16 cellular contexts compared by ENCODE assay signal in genomic region chr4:74032064-74032463, GRCh38. TPM values are rescaled to one million over a fixed set of nuclear protein-coding genes. Genes with fewer than 3 reads are reported as not detected.
DNase-seq lines count a peak whose midpoint lies in the region; ATAC-seq lines count a peak whose summit lies in the region.
"Had no signal": no experiment of that assay in that cellular context is flagged by ENCODE, and none has a peak within 500 bp of the region (broad histone marks: within the 10 kb centered on the region; RNA-seq: fewer than 3 reads in every experiment).

No MANE protein-coding gene starts in this region.

- in situ Hi-C loops in SK-MEL-5 (cut with HindIII; ENCODE audit: low pct_unique_long_range_greater_than_20kb, low sequenced_read_pairs): no loop called here

- no peak overlapping the region for H4K8ac ChIP-seq in neuronal stem cell (ENCODE audit: low read depth, low read length)

- no peak overlapping the region for H3K9ac ChIP-seq in neuronal stem cell (ENCODE audit: low read depth, low read length, poor library complexity)

- no peak overlapping the region for H3K14ac ChIP-seq in neuronal stem cell (ENCODE audit: low read length)

- no peaks in the 10 kb centered on the region for H3K9me3 ChIP-seq in neuronal stem cell (replicated peaks in 1 of 2; ENCODE audit: control insufficient read depth in 2 of 2, insufficient read depth in 1 of 2, low read depth in 1 of 2, low read length in 2 of 2)

- DNase-seq in AG08395 (ENCODE audit: low spot score) (peak; percentile 7), HCEC 1CT (peak; percentile 27), SK-MEL-5 (ENCODE audit: low read depth, low spot score) (peak; percentile 37), iris pigment epithelial cell (ENCODE audit: low read depth) (peak; percentile 14), neuronal stem cell (ENCODE audit: low spot score) (no peak), NCI-H128 (lab: John Stamatoyannopoulos, UW; ENCODE audit: unreplicated experiment) (no peak)
- DNase-seq: activated CD4-positive, alpha-beta T cell treated with anti-CD3 and anti-CD28 coated beads, Interleukin-2, amount 50 U/mL, for 1 hour; activated naive CD4-positive, alpha-beta T cell treated with anti-CD3 and anti-CD28 coated beads, Interleukin-2, amount 50 U/mL, for 16 hours; activated T-cell treated with anti-CD3 and anti-CD28 coated beads for 4 hours; NCI-H2107; SIG-M5; T-helper 9 cell had no signal

- peaks cover under 1% of the 10 kb centered on the region in 2 donors for H3K4me1 ChIP-seq in neuronal stem cell (ENCODE audit: control insufficient read depth in 2 of 2, insufficient read depth in 1 of 2, low read depth in 1 of 2, low read length in 2 of 2)

- no peaks in the 10 kb centered on the region for H3K36me3 ChIP-seq in neuronal stem cell (replicated peaks in 1 of 2; ENCODE audit: control insufficient read depth in 2 of 2, insufficient read depth in 2 of 2, low read length in 2 of 2)

- no peaks in the 10 kb centered on the region for H3K79me1 ChIP-seq in neuronal stem cell (ENCODE audit: low read depth, low read length)

- H4K91ac ChIP-seq in neuronal stem cell (ENCODE audit: low read depth, low read length, poor library complexity): no peak overlapping the region

- no peak overlapping the region for H3K4me3 ChIP-seq in neuronal stem cell (ENCODE audit: low read length in 2 of 2)
- H3K4me3 ChIP-seq: GM23338 had no signal

- H2BK120ac ChIP-seq in neuronal stem cell (ENCODE audit: low read depth, low read length): no peak overlapping the region

- ATAC-seq in GM19455 (IDR thresholded peaks at IDR 0.05; ENCODE audit: unreplicated experiment): no peak
- no peak for ATAC-seq in GM19463 (IDR thresholded peaks at IDR 0.05; ENCODE audit: unreplicated experiment)
- ATAC-seq: GM23338 had no signal

- no peak overlapping the region for H3K4ac ChIP-seq in neuronal stem cell (ENCODE audit: low read length)

- no peak overlapping the region for H2AFZ ChIP-seq in neuronal stem cell (ENCODE audit: low read length)
- H2AFZ ChIP-seq: GM23338 had no signal

- H3K27me3 ChIP-seq in neuronal stem cell (ENCODE audit: control insufficient read depth in 3 of 3, insufficient read depth in 3 of 3, low read depth in 1 of 3, low read length in 3 of 3): peaks cover 0 to 3% (median 0%) of the 10 kb centered on the region in 3 experiments

- no peak overlapping the region for H2BK12ac ChIP-seq in neuronal stem cell (ENCODE audit: low read length)

- no peak overlapping the region for H3K27ac ChIP-seq in neuronal stem cell (replicated peaks; ENCODE audit: low read length)

- H2AK5ac ChIP-seq in neuronal stem cell (ENCODE audit: low read depth, low read length): no peak overlapping the region

- H3K4me2 ChIP-seq in neuronal stem cell (ENCODE audit: insufficient read depth, low read length, poor library complexity, severe bottlenecking): no peak overlapping the region
- H3K4me2 ChIP-seq: GM23338 had no signal

- no peak overlapping the region for H3K18ac ChIP-seq in neuronal stem cell (ENCODE audit: low read length)

- no peak overlapping the region for H2BK5ac ChIP-seq in neuronal stem cell (ENCODE audit: low read length)

- H2BK15ac ChIP-seq in neuronal stem cell (ENCODE audit: low read length): no peak overlapping the region

- H3K23ac ChIP-seq in neuronal stem cell (ENCODE audit: low read depth, low read length, poor library complexity): no peak overlapping the region

RNA-seq across cellular contexts. Expression of gene CXCL3, which starts 6.4 kb away (rescaled TPM):
- 1.5 and 2.1 TPM in 2 replicates for total RNA-seq in SK-MEL-5 (2014; rRNA removed; shearing (Covaris generic))
- polyA plus RNA-seq in SK-MEL-5 (2015; cell fraction: cytosol; rRNA removed): 3.0 and 4.4 TPM in 2 replicates
- 7.2 and 7.9 TPM in 2 replicates for polyA plus RNA-seq in SK-MEL-5 (2015; cell fraction: nucleus; rRNA removed)
- 1.6 TPM for polyA plus RNA-seq in neuronal stem cell (2013, experiment 1 of 2)
- polyA plus RNA-seq in neuronal stem cell (2013, experiment 2 of 2): 1.5 TPM

RNA-seq across cellular contexts. Expression of gene CXCL5, which starts 33.6 kb away (rescaled TPM):
- total RNA-seq in SK-MEL-5 (2014; rRNA removed; shearing (Covaris generic)): not detected in 2 replicates
- polyA plus RNA-seq in SK-MEL-5 (2015; cell fraction: cytosol; rRNA removed): not detected in 2 replicates
- not detected in 2 replicates for polyA plus RNA-seq in SK-MEL-5 (2015; cell fraction: nucleus; rRNA removed)
- polyA plus RNA-seq in neuronal stem cell (2013, experiment 1 of 2): 0.22 TPM
- polyA plus RNA-seq in neuronal stem cell (2013, experiment 2 of 2): 0.17 TPM

RNA-seq across cellular contexts. Expression of gene PPBP, which starts 44.1 kb away (rescaled TPM):
- total RNA-seq in SK-MEL-5 (2014; rRNA removed; shearing (Covaris generic)): not detected in 2 replicates
- polyA plus RNA-seq in SK-MEL-5 (2015; cell fraction: cytosol; rRNA removed): not detected in 2 replicates
- polyA plus RNA-seq in SK-MEL-5 (2015; cell fraction: nucleus; rRNA removed): not detected in 2 replicates
- not detected for polyA plus RNA-seq in neuronal stem cell (2013, experiment 1 of 2)
- not detected for polyA plus RNA-seq in neuronal stem cell (2013, experiment 2 of 2)
- total RNA-seq: renal cortical epithelial cell had no signal

RNA-seq across cellular contexts. Expression of gene PF4, which starts 50.2 kb away (rescaled TPM):
- total RNA-seq in SK-MEL-5 (2014; rRNA removed; shearing (Covaris generic)): 0.83 and 1.4 TPM in 2 replicates
- 0.65 and 3.7 TPM in 2 replicates for polyA plus RNA-seq in SK-MEL-5 (2015; cell fraction: cytosol; rRNA removed)
- not detected in 2 replicates for polyA plus RNA-seq in SK-MEL-5 (2015; cell fraction: nucleus; rRNA removed)
- polyA plus RNA-seq in neuronal stem cell (2013, experiment 1 of 2): not detected
- polyA plus RNA-seq in neuronal stem cell (2013, experiment 2 of 2): not detected
- total RNA-seq: GM23338 had no signal

Comparison
In these comparisons a context has a peak if more than half of its experiments do, and no peak if none do; other contexts are left out.
1. DNase-seq: peak in AG08395 (single experiment), HCEC 1CT (single experiment), SK-MEL-5 (single experiment) and iris pigment epithelial cell (single experiment); none in neuronal stem cell (single experiment) and NCI-H128 (single experiment).